In the genomic region with DNA sequence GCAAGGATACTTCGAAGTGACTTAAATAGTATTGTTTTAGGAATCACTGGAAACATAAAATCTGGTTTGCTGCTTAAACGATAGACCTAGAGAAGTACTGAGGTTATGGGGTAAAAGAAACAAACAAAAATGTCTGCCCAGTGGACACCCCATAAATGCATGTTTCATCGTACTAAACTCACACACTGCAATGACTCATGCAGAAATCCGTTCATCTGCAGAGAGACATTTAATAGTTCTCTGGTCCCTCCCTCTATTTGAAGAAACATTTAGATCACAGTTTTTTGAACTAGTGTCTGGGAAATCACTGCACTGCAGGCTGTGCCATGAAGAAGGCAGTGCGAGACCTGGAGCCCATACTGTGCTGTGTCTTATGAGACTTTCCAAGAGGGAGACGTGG, we compare ENCODE assay signal across 23 cellular contexts. TPM values are rescaled to one million over a fixed set of nuclear protein-coding genes. Genes with fewer than 3 reads are reported as not detected.
A peak's percentile ranks its signal among the peaks of the same experiment; 100 is the strongest.
DNase-seq lines count a peak whose midpoint lies in the region; ATAC-seq, FAIRE-seq and TF ChIP-seq lines count a peak whose summit lies in the region.
"Had no signal": no experiment of that assay in that cellular context is flagged by ENCODE, and none has a peak within 500 bp of the region (broad histone marks: within the 10 kb centered on the region; RNA-seq: fewer than 3 reads in every experiment).

No MANE protein-coding gene starts in this region.

- H3K27ac ChIP-seq in HepG2 (ENCODE audit: extremely low read length, insufficient read depth, low read length) (no peak overlapping the region), right lobe of liver (no peak overlapping the region)
- H3K27ac ChIP-seq: 22Rv1 had no signal

- no peaks in the 10 kb centered on the region for H3K36me3 ChIP-seq in HepG2 (replicated peaks in 1 of 2; ENCODE audit: control insufficient read depth in 1 of 2, insufficient read depth in 2 of 2, low read length in 2 of 2)
- no peaks in the 10 kb centered on the region for H3K36me3 ChIP-seq in right lobe of liver
- H3K36me3 ChIP-seq: HAP-1 had no signal

- H4K20me1 ChIP-seq in HepG2 (ENCODE audit: insufficient read depth, low read length), result no peaks in the 10 kb centered on the region

- H3K27ac Mint-ChIP-seq in effector memory CD8-positive, alpha-beta T cell, result no peak overlapping the region
- H3K27ac Mint-ChIP-seq: CD8-positive, alpha-beta T cell had no signal

- 17% methylated on average over 6 of the region's 6 CpGs for WGBS in HepG2 (ENCODE audit: low lambda C conversion rate)
- 76% methylated on average over 6 of the region's 6 CpGs for WGBS in right lobe of liver (ENCODE audit: insufficient coverage, low coverage, low lambda C conversion rate, missing lambda C conversion rate)

- no peaks in the 10 kb centered on the region for H3K79me2 ChIP-seq in HepG2 (ENCODE audit: insufficient read depth, low read length)

- FAIRE-seq in HepG2 (lab: Jason Lieb, UNC), result no peak
- FAIRE-seq: K562 had no signal

- no peak overlapping the region for H3K4me3 Mint-ChIP-seq in effector memory CD8-positive, alpha-beta T cell
- H3K4me3 Mint-ChIP-seq: CD8-positive, alpha-beta T cell had no signal

- TF ChIP-seq POLR2A in HepG2 (IDR thresholded peaks at IDR 0.05; ENCODE audit: insufficient read depth in 1 of 2, low read depth in 2 of 2, low read length in 2 of 2) (no peak), right lobe of liver (IDR thresholded peaks at IDR 0.05) (no peak)

- peaks cover 0 to 2% of the 10 kb centered on the region in 2 donors for H3K27me3 Mint-ChIP-seq in effector memory CD8-positive, alpha-beta T cell

- no peak overlapping the region for H3K9ac ChIP-seq in HepG2 (ENCODE audit: insufficient read depth, low read depth, low read length)

- in situ Hi-C loops in HepG2 (cut with HindIII; ENCODE audit: extremely low pct_ligation_motif_present, low pct_unique_long_range_greater_than_20kb), result no loop called here

- H3K9me3 ChIP-seq in HepG2 (ENCODE audit: low read length) (no peaks in the 10 kb centered on the region), right lobe of liver (no peaks in the 10 kb centered on the region)
- H3K9me3 ChIP-seq: HAP-1 had no signal

- no TSS peak for BruUV-seq in HepG2 (replicated peaks; lab: Mats Ljungman, UMichigan)

- DNase-seq in HepG2 (ENCODE audit: low spot score), result no peak
- no peak for DNase-seq in right lobe of liver
- DNase-seq in M059J (ENCODE audit: low read depth), result peak; percentile 45
- peak; percentile 33 for DNase-seq in choroid plexus epithelial cell (ENCODE audit: low read depth)
- no peak for DNase-seq in Kasumi-1 (lab: John Stamatoyannopoulos, UW)
- no peak for DNase-seq in HK-2 (ENCODE audit: unreplicated experiment)
- no peak for DNase-seq in GOT3 (lab: John Stamatoyannopoulos, UW)
- DNase-seq in effector memory CD8-positive, alpha-beta T cell, result no peak
- DNase-seq: CD8-positive, alpha-beta T cell; DMS53; NCI-H1417; NCI-H187; NCI-H2107; NCI-H510A; NCI-H82; OCI-M1; RPMI8226; SIG-M5 had no signal

- H3K4me3 ChIP-seq in HepG2 (replicated peaks in 1 of 3; ENCODE audit: insufficient read depth in 1 of 3, low read depth in 2 of 3, low read length in 3 of 3), result no peak overlapping the region
- no peak overlapping the region for H3K4me3 ChIP-seq in right lobe of liver
- no peak overlapping the region for H3K4me3 ChIP-seq in choroid plexus epithelial cell (ENCODE audit: low read depth, low read length)
- H3K4me3 ChIP-seq: HAP-1, K562 had no signal

- no peak for TF ChIP-seq EP300 in HepG2 (IDR thresholded peaks at IDR 0.05; ENCODE audit: low read depth in 2 of 2, low read length in 2 of 2)
- TF ChIP-seq EP300 in HepG2 (CRISPR knock-in tag; IDR thresholded peaks at IDR 0.05; ENCODE audit: borderline replicate concordance), result no peak

- POLR2A ChIA-PET in HepG2 (lab: Yijun Ruan, JAX), result no interaction called here

- peaks cover 33% of the 10 kb centered on the region for H3K4me1 ChIP-seq in HepG2 (ENCODE audit: insufficient read depth, low read length)
- no peaks in the 10 kb centered on the region for H3K4me1 ChIP-seq in right lobe of liver

- no peak for TF ChIP-seq RAD21 in HepG2 (CRISPR knock-in tag; IDR thresholded peaks at IDR 0.05)

- H3K27me3 ChIP-seq in HepG2 (ENCODE audit: control insufficient read depth in 1 of 2, insufficient read depth in 2 of 2, low read length in 2 of 2), result 0 out of 5 replicates have a peak, but pooled peaks cover 0 to 1% of the 10 kb centered on the region in 2 experiments
- no peaks in the 10 kb centered on the region for H3K27me3 ChIP-seq in right lobe of liver

- H2AFZ ChIP-seq in HepG2 (ENCODE audit: low read length), result no peak overlapping the region

- H3K4me1 Mint-ChIP-seq in effector memory CD8-positive, alpha-beta T cell (ENCODE audit: low read depth in 2 of 2), result no peaks in the 10 kb centered on the region

- H3K36me3 Mint-ChIP-seq in effector memory CD8-positive, alpha-beta T cell (ENCODE audit: insufficient read depth), result no peaks in the 10 kb centered on the region
- H3K36me3 Mint-ChIP-seq: CD8-positive, alpha-beta T cell had no signal

- H3K9me3 Mint-ChIP-seq in effector memory CD8-positive, alpha-beta T cell, result no peaks in the 10 kb centered on the region
- H3K9me3 Mint-ChIP-seq: CD8-positive, alpha-beta T cell had no signal

- H3K4me2 ChIP-seq in HepG2 (ENCODE audit: low read depth, low read length), result no peak overlapping the region; the same call in 1 of the 2 replicates

- no peak for ATAC-seq in HepG2
- ATAC-seq in right lobe of liver, result no peak
- no peak for ATAC-seq in effector memory CD8-positive, alpha-beta T cell (replicated peaks)
- ATAC-seq: CD8-positive, alpha-beta T cell; K562 had no signal

- CTCF ChIA-PET in HepG2 (lab: Yijun Ruan, JAX; ENCODE audit: low intra/inter-chr PET ratio, low total read pairs), result no interaction called here

- intact Hi-C loops in HepG2 (cut with micrococcal nuclease; ENCODE audit: unreplicated experiment) (no loop called here), right lobe of liver (cut with DNase I) (no loop called here)

- TF ChIP-seq CTCF in HepG2 (CRISPR knock-in tag; IDR thresholded peaks at IDR 0.05), result no peak
- no peak for TF ChIP-seq CTCF in right lobe of liver (IDR thresholded peaks at IDR 0.05)
- TF ChIP-seq CTCF in choroid plexus epithelial cell (conservative IDR thresholded peaks at IDR 0.05; ENCODE audit: low read depth, low read length), result no peak

TF ChIP-seq in HepG2, 621 proteins besides CTCF, POLR2A, EP300 and RAD21:
- TF ChIP-seq, protein P1, sequence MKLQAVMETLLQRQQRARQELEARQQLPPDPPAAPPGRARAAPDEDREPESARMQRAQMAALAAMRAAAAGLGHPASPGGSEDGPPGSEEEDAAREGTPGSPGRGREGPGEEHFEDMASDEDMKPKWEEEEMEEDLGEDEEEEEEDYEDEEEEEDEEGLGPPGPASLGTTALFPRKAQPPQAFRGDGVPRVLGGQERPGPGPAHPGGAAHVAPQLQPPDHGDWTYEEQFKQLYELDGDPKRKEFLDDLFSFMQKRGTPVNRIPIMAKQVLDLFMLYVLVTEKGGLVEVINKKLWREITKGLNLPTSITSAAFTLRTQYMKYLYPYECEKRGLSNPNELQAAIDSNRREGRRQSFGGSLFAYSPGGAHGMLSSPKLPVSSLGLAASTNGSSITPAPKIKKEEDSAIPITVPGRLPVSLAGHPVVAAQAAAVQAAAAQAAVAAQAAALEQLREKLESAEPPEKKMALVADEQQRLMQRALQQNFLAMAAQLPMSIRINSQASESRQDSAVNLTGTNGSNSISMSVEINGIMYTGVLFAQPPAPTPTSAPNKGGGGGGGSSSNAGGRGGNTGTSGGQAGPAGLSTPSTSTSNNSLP (IDR thresholded peaks at IDR 0.05; ENCODE audit: low read depth, low read length), result 0 out of 2 replicates have a peak, but pooled peaks have one; percentile 9
- no peak for TF ChIP-seq RBM39 (IDR thresholded peaks at IDR 0.05; ENCODE audit: low read depth, low read length, poor library complexity, severe bottlenecking)

RNA-seq across cellular contexts. Expression of a gene that starts 25.5 kb away (rescaled TPM):
- total RNA-seq in HepG2 (2016; rRNA removed; fragmentation: Illumina TruSeq; extraction: Trizol) (0.10 and 0.15 TPM in 2 replicates), right lobe of liver (under 1 TPM; 0.06 to 0.51 (median 0.23) TPM)
- not detected in 2 replicates for total RNA-seq in HepG2 (2016; cell fraction: cytosol; rRNA removed; fragmentation: Illumina TruSeq; extraction: Trizol; ENCODE audit: low read depth)
- 0.12 and 0.50 TPM in 2 replicates for total RNA-seq in HepG2 (2016; cell fraction: insoluble cytoplasmic fraction; rRNA removed; fragmentation: Illumina TruSeq; extraction: Trizol)
- total RNA-seq in HepG2 (2016; cell fraction: membrane; rRNA removed; fragmentation: Illumina TruSeq; extraction: Trizol), result 0.03 and 0.10 TPM in 2 replicates
- 0.16 and 0.22 TPM in 2 replicates for total RNA-seq in HepG2 (2016; cell fraction: nucleus; rRNA removed; fragmentation: Illumina TruSeq; extraction: Trizol)
- 0.07 TPM in 1 of 2 replicates, not detected in the other for polyA plus RNA-seq in HepG2 (2011; rRNA removed)
- 0.04 TPM in 1 of 2 replicates, not detected in the other for polyA plus RNA-seq in HepG2 (2011; cell fraction: cytosol; rRNA removed)
- polyA plus RNA-seq in HepG2 (2011; cell fraction: nucleus; rRNA removed), result not detected in 2 replicates
- polyA plus RNA-seq in HepG2 (2012), result 0.05 and 0.21 TPM in 2 replicates
- polyA plus RNA-seq in HepG2 (2016; cell fraction: cytosol; fragmentation: Illumina TruSeq; extraction: Trizol; ENCODE audit: low read depth), result not detected in 2 replicates
- polyA plus RNA-seq in HepG2 (2016; cell fraction: insoluble cytoplasmic fraction; fragmentation: Illumina TruSeq; extraction: Trizol; ENCODE audit: low read depth), result 0.13 and 0.17 TPM in 2 replicates
- 0.03 and 0.06 TPM in 2 replicates for polyA plus RNA-seq in HepG2 (2016; cell fraction: membrane; fragmentation: Illumina TruSeq; extraction: Trizol; ENCODE audit: low read depth)
- 0.11 and 0.19 TPM in 2 replicates for polyA plus RNA-seq in HepG2 (2016; cell fraction: nucleus; fragmentation: Illumina TruSeq; extraction: Trizol; ENCODE audit: insufficient read depth, low read depth)
- polyA minus RNA-seq in HepG2 (2011; rRNA and poly(A)+ RNA removed; ENCODE audit: low replicate concordance), result not detected in 2 replicates
- not detected in 2 replicates for polyA minus RNA-seq in HepG2 (2011; cell fraction: cytosol; rRNA and poly(A)+ RNA removed)
- 0.25 TPM in 1 of 2 replicates, not detected in the other for polyA minus RNA-seq in HepG2 (2011; cell fraction: nucleus; rRNA and poly(A)+ RNA removed)
- not detected in 2 replicates for total RNA-seq in M059J (2014; rRNA removed; shearing (Covaris generic))
- total RNA-seq: CD8-positive, alpha-beta T cell; G401; K562 had no signal
- polyA plus RNA-seq: BJ had no signal

Comparison
In these comparisons a context has a peak if more than half of its experiments do, and no peak if none do; other contexts are left out.
1. DNase-seq: peak in M059J (single experiment) and choroid plexus epithelial cell (single experiment); none in HepG2 (single experiment), right lobe of liver (0 of 3), Kasumi-1 (0 of 2), HK-2 (single experiment), GOT3 (single experiment) and effector memory CD8-positive, alpha-beta T cell (0 of 3).